8 cellular contexts compared by ENCODE assay signal in genomic region chr10:3828404-3829192, GRCh38. TPM values are rescaled to one million over a fixed set of nuclear protein-coding genes. Genes with fewer than 3 reads are reported as not detected.
DNase-seq lines count a peak whose midpoint lies in the region; ATAC-seq and TF ChIP-seq lines count a peak whose summit lies in the region.

No MANE protein-coding gene starts in this region.

- peak overlapping the region; percentile 88 for H3K4me3 Mint-ChIP-seq in CD4-positive, alpha-beta T cell
- H3K4me3 Mint-ChIP-seq in activated CD4-positive, alpha-beta T cell treated with anti-CD3 and anti-CD28 coated beads, Interleukin-2, amount 10 ng/mL, durations not matched to agents 7 days and 5 days = peak overlapping the region; percentile 63

- CTCF ChIA-PET in CD4-positive, alpha-beta T cell (lab: Charles Lee) = no interaction called here
- CTCF ChIA-PET in activated CD4-positive, alpha-beta T cell treated with anti-CD3 and anti-CD28 coated beads, Interleukin-2, amount 10 ng/mL, durations not matched to agents 7 days and 5 days (lab: Charles Lee) = interaction anchor here (0.6 to 1.5 kb wide), 9 partner anchors 9 to 37 kb away, joined by 3 to 5 read pairs (median 4); no protein-coding TSS in a partner anchor

- no peaks in the 10 kb centered on the region for H3K27me3 Mint-ChIP-seq in CD4-positive, alpha-beta T cell
- no peaks in the 10 kb centered on the region for H3K27me3 Mint-ChIP-seq in activated CD4-positive, alpha-beta T cell treated with anti-CD3 and anti-CD28 coated beads, Interleukin-2, amount 10 ng/mL, durations not matched to agents 7 days and 5 days

- no peaks in the 10 kb centered on the region for H3K9me3 Mint-ChIP-seq in CD4-positive, alpha-beta T cell
- H3K9me3 Mint-ChIP-seq in activated CD4-positive, alpha-beta T cell treated with anti-CD3 and anti-CD28 coated beads, Interleukin-2, amount 10 ng/mL, durations not matched to agents 7 days and 5 days = no peaks in the 10 kb centered on the region

- 4 to 5% methylated on average over 14 of the region's 14 CpGs for WGBS in esophagus squamous epithelium, 2 donors
- WGBS in ovary, 3 donors = 0 to 3% (median 3%) methylated on average over 14 of the region's 14 CpGs

- no peak for TF ChIP-seq CTCF in CD4-positive, alpha-beta T cell (IDR thresholded peaks at IDR 0.05)
- TF ChIP-seq CTCF in esophagus squamous epithelium (IDR thresholded peaks at IDR 0.05) = no peak
- no peak for TF ChIP-seq CTCF in ovary (IDR thresholded peaks at IDR 0.05)

- peaks cover 0 to 32% (median 10%) of the 10 kb centered on the region in 3 donors for H3K4me1 ChIP-seq in esophagus squamous epithelium
- peaks cover 8% of the 10 kb centered on the region for H3K4me1 ChIP-seq in ovary (ENCODE audit: insufficient read depth)

- TF ChIP-seq EP300 in ovary (IDR thresholded peaks at IDR 0.05) = no peak

- H3K27me3 ChIP-seq in CD4-positive, alpha-beta T cell (ENCODE audit: control insufficient read depth, insufficient read depth, low read length) = no peaks in the 10 kb centered on the region
- H3K27me3 ChIP-seq in esophagus squamous epithelium (no peaks in the 10 kb centered on the region), ovary (no peaks in the 10 kb centered on the region)

- no peaks in the 10 kb centered on the region for H3K9me3 ChIP-seq in CD4-positive, alpha-beta T cell (ENCODE audit: control insufficient read depth, low read length)
- H3K9me3 ChIP-seq in esophagus squamous epithelium (no peaks in the 10 kb centered on the region), ovary (no peaks in the 10 kb centered on the region)

- H3K36me3 ChIP-seq in esophagus squamous epithelium (no peaks in the 10 kb centered on the region), ovary (no peaks in the 10 kb centered on the region)

- peak in 1 of 10 experiments; percentile 37 for DNase-seq in CD4-positive, alpha-beta T cell
- peak; percentile 42 for DNase-seq in activated CD4-positive, alpha-beta T cell treated with anti-CD3 and anti-CD28 coated beads, Interleukin-2, amount 10 ng/mL, durations not matched to agents 7 days and 5 days
- DNase-seq in esophagus squamous epithelium (lab: John Stamatoyannopoulos, UW) (no peak), ovary (peak in 4 of 5 donors; percentile 41 to 62 (median 50)), ecto neural progenitor cell (ENCODE audit: low spot score) (no peak)

- ATAC-seq in CD4-positive, alpha-beta T cell (ENCODE audit: poor library complexity) = peak; percentile 64
- peak; percentile 40 for ATAC-seq in HG03175 (IDR thresholded peaks at IDR 0.05; ENCODE audit: unreplicated experiment)
- ATAC-seq in GM19397 (IDR thresholded peaks at IDR 0.05; ENCODE audit: unreplicated experiment) = no peak
- ATAC-seq in GM18858 (IDR thresholded peaks at IDR 0.05; ENCODE audit: unreplicated experiment) = no peak

- peak overlapping the region; percentile 61 for H3K27ac ChIP-seq in CD4-positive, alpha-beta T cell (ENCODE audit: low read depth, low read length)
- peak overlapping the region; percentile 42 to 80 (median 70) for H3K27ac ChIP-seq in esophagus squamous epithelium
- H3K27ac ChIP-seq in ovary = peak overlapping the region in 1 of 2 donors; percentile 48

- POLR2A ChIA-PET in CD4-positive, alpha-beta T cell (lab: Charles Lee) = interaction anchor here (0.7 to 3.1 kb wide), 17 partner anchors 12 to 148 kb away, joined by 3 to 148 read pairs (median 5); partner anchors contain the start of gene KLF6
- POLR2A ChIA-PET in activated CD4-positive, alpha-beta T cell treated with anti-CD3 and anti-CD28 coated beads, Interleukin-2, amount 10 ng/mL, durations not matched to agents 7 days and 5 days (lab: Charles Lee) = no interaction called here

- H3K4me1 Mint-ChIP-seq in CD4-positive, alpha-beta T cell (ENCODE audit: low read depth) = peaks cover 21% of the 10 kb centered on the region
- peaks cover 50% of the 10 kb centered on the region for H3K4me1 Mint-ChIP-seq in activated CD4-positive, alpha-beta T cell treated with anti-CD3 and anti-CD28 coated beads, Interleukin-2, amount 10 ng/mL, durations not matched to agents 7 days and 5 days

- TF ChIP-seq POLR2A in esophagus squamous epithelium (IDR thresholded peaks at IDR 0.05) = no peak
- peak; percentile 12 for TF ChIP-seq POLR2A in ovary (IDR thresholded peaks at IDR 0.05)

- peak overlapping the region; percentile 32 to 65 (median 50) for H3K4me3 ChIP-seq in esophagus squamous epithelium
- peak overlapping the region; percentile 44 for H3K4me3 ChIP-seq in ovary

- H3K36me3 Mint-ChIP-seq in CD4-positive, alpha-beta T cell (ENCODE audit: low read depth) = no peaks in the 10 kb centered on the region
- no peaks in the 10 kb centered on the region for H3K36me3 Mint-ChIP-seq in activated CD4-positive, alpha-beta T cell treated with anti-CD3 and anti-CD28 coated beads, Interleukin-2, amount 10 ng/mL, durations not matched to agents 7 days and 5 days (ENCODE audit: low read depth)

- intact Hi-C loops in CD4-positive, alpha-beta T cell (cut with DNase I, micrococcal nuclease) = loop anchor here (1.0 to 5.0 kb wide), 2 partner anchors 23 to 51 kb away; no protein-coding TSS in a partner anchor
- intact Hi-C loops in esophagus squamous epithelium (cut with DNase I) (no loop called here), ovary (cut with DNase I) (no loop called here)

- H3K27ac Mint-ChIP-seq in CD4-positive, alpha-beta T cell = peak overlapping the region; percentile 85
- H3K27ac Mint-ChIP-seq in activated CD4-positive, alpha-beta T cell treated with anti-CD3 and anti-CD28 coated beads, Interleukin-2, amount 10 ng/mL, durations not matched to agents 7 days and 5 days = peak overlapping the region; percentile 91

RNA-seq across cellular contexts. Expression of gene KLF6, which starts 43.6 kb away (rescaled TPM):
- 100 to 1,000 TPM; 851 to 874 TPM for total RNA-seq in CD4-positive, alpha-beta T cell
- total RNA-seq in activated CD4-positive, alpha-beta T cell treated with anti-CD3 and anti-CD28 coated beads, Interleukin-2, amount 10 ng/mL, durations not matched to agents 7 days and 5 days = 100 to 1,000 TPM; 155 to 167 TPM
- 10 to 100 TPM; 39.6 to 91.2 (median 74.2) TPM for total RNA-seq in esophagus squamous epithelium
- 100 to 1,000 TPM in 3 of 7 donors, 10 to 100 TPM in 4; 53.7 to 178 (median 97.3) TPM for total RNA-seq in ovary
- 10 to 100 TPM; 45.4 to 79.0 TPM for polyA plus RNA-seq in ovary

Comparison
In these comparisons a context has a peak if more than half of its experiments do, and no peak if none do; other contexts are left out.
1. ATAC-seq: peak in CD4-positive, alpha-beta T cell (single experiment) and HG03175 (single experiment); none in GM19397 (single experiment) and GM18858 (single experiment).
2. DNase-seq: peak in activated CD4-positive, alpha-beta T cell treated with anti-CD3 and anti-CD28 coated beads, Interleukin-2, amount 10 ng/mL, durations not matched to agents 7 days and 5 days (single experiment) and ovary (4 of 5); none in esophagus squamous epithelium (single experiment) and ecto neural progenitor cell (single experiment).
3. RNA of gene KLF6, which starts 43.6 kb away (total RNA-seq): 851 to 874 TPM in CD4-positive, alpha-beta T cell; 155 to 167 TPM in activated CD4-positive, alpha-beta T cell treated with anti-CD3 and anti-CD28 coated beads, Interleukin-2, amount 10 ng/mL, durations not matched to agents 7 days and 5 days, 53.7 to 178 TPM in ovary and 39.6 to 91.2 TPM in esophagus squamous epithelium; every median in the first group is over 4 times any median in the second.
4. intact Hi-C loops: an anchor here in CD4-positive, alpha-beta T cell (1.0 to 5.0 kb wide); none called in esophagus squamous epithelium and ovary.